In the genomic region with DNA sequence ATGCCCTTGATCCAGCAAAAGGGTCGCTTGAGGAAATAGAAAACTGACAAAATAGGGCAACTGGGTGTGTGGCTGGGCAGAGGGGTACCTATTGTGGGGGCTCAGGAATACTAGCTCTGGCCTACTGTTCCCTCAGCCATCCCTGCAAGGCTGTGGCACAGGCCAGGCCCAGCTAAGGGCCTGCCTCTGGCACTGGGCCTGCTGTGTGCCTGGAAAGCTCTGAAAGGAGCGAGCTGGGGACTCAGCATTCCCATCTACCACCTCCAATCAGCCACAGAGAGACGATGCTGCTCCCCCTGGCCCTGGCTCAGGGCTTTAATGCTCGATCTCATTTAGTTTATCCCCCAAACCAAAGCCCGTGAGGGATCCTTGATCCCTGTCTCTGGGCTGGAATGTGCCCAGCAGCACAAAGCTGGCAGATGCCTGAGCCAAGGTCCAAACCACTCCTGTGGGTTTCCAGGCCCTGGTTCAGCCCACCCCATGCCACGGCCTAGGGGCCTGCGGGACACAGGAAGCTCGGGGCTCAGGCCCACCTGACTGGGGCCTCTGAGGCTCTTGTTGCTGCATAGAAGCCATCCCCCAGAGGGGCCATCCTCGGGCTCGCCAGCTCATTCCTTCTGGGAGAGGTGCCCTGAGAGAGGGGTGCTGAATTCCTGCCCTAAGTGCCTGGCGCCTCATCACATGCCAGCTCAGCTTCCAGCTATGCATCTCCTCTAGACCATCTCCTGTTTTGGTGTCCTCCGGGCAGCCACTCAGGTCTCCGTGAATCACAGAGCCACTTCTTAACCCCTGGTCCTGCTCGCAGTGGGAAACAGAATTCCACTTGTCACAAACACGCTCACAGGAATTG, we compare ENCODE assay signal across 14 cellular contexts. TPM values are rescaled to one million over a fixed set of nuclear protein-coding genes. Genes with fewer than 3 reads are reported as not detected.
DNase-seq lines count a peak whose midpoint lies in the region; ATAC-seq and TF ChIP-seq lines count a peak whose summit lies in the region.
"Had no signal": no experiment of that assay in that cellular context is flagged by ENCODE, and none has a peak within 500 bp of the region (broad histone marks: within the 10 kb centered on the region; RNA-seq: fewer than 3 reads in every experiment).

No MANE protein-coding gene starts in this region.

- H3K4me1 ChIP-seq in SK-N-SH (ENCODE audit: control insufficient read depth in 1 of 2, insufficient read depth in 2 of 2, low read depth in 1 of 2, low read length in 1 of 2) = peaks cover 23% of the 10 kb centered on the region in 2 experiments
- peaks cover 14% of the 10 kb centered on the region for H3K4me1 ChIP-seq in skeletal muscle satellite cell (ENCODE audit: control insufficient read depth, insufficient read depth, low read length)
- H3K4me1 ChIP-seq in upper lobe of right lung = peaks cover 9% of the 10 kb centered on the region
- H3K4me1 ChIP-seq: body of pancreas had no signal

- no peaks in the 10 kb centered on the region for H3K79me2 ChIP-seq in SK-N-SH (ENCODE audit: insufficient read depth)

- H3K27me3 ChIP-seq in SK-N-SH (ENCODE audit: insufficient read depth) (no peaks in the 10 kb centered on the region), skeletal muscle satellite cell (ENCODE audit: control insufficient read depth, insufficient read depth, low read length) (peaks cover 27% of the 10 kb centered on the region), upper lobe of right lung (peaks cover 11% of the 10 kb centered on the region)
- H3K27me3 ChIP-seq: body of pancreas had no signal

- CTCF ChIA-PET in SK-N-SH (lab: Yijun Ruan, JAX) = interaction anchor here (0.7 to 2.4 kb wide), 8 partner anchors 12 to 263 kb away, joined by 3 to 11 read pairs (median 5); no protein-coding TSS in a partner anchor

- H3K9me2 ChIP-seq in SK-N-SH = no peaks in the 10 kb centered on the region

- H3K9me3 ChIP-seq in SK-N-SH (peaks cover 10% of the 10 kb centered on the region), skeletal muscle satellite cell (replicated peaks; ENCODE audit: low read length) (no peaks in the 10 kb centered on the region), upper lobe of right lung (no peaks in the 10 kb centered on the region)
- H3K9me3 ChIP-seq: body of pancreas had no signal

- peak overlapping the region; percentile 47 for H3K4me2 ChIP-seq in SK-N-SH
- H3K4me2 ChIP-seq in skeletal muscle satellite cell (ENCODE audit: low read length) = no peak overlapping the region

- H3K4me3 ChIP-seq in SK-N-SH (ENCODE audit: low read depth in 2 of 2, low read length in 1 of 2) = no peak overlapping the region
- no peak overlapping the region for H3K4me3 ChIP-seq in skeletal muscle satellite cell (ENCODE audit: low read length)
- no peak overlapping the region for H3K4me3 ChIP-seq in upper lobe of right lung
- H3K4me3 ChIP-seq: body of pancreas had no signal

- no peaks in the 10 kb centered on the region for H4K20me1 ChIP-seq in SK-N-SH (ENCODE audit: insufficient read depth)

- intact Hi-C loops in Right ventricle myocardium inferior (cut with DNase I) = loop anchor here (2.0 kb wide), 1 partner anchor 24 kb away; no protein-coding TSS in a partner anchor
- intact Hi-C loops in upper lobe of right lung (cut with DNase I) = no loop called here

- peak; percentile 36 for DNase-seq in GM04504 (ENCODE audit: low read depth)
- DNase-seq in SK-N-SH = peak; percentile 75
- DNase-seq in Right ventricle myocardium inferior (ENCODE audit: missing footprints) = no peak
- no peak for DNase-seq in COLO668 (lab: John Stamatoyannopoulos, UW; ENCODE audit: unreplicated experiment)
- no peak for DNase-seq in SK-N-DZ (ENCODE audit: low spot score)
- DNase-seq in upper lobe of right lung = no peak
- DNase-seq: activated CD4-positive, alpha-beta T cell treated with anti-CD3 and anti-CD28 coated beads for 4 hours; body of pancreas; natural killer cell; NCI-H2171; small intestine; T-helper 1 cell had no signal

- POLR2A ChIA-PET in SK-N-SH (lab: Yijun Ruan, JAX) = interaction anchor here (0.8 to 1.3 kb wide), 2 partner anchors 21 to 56 kb away, joined by 4 to 5 read pairs; partner anchors contain the start of gene PDIA6

- H3K36me3 ChIP-seq in SK-N-SH (replicated peaks in 1 of 2; ENCODE audit: control insufficient read depth in 1 of 2, insufficient read depth in 2 of 2, low read length in 1 of 2) = no peaks in the 10 kb centered on the region
- no peaks in the 10 kb centered on the region for H3K36me3 ChIP-seq in skeletal muscle satellite cell (ENCODE audit: insufficient read depth, low read length)
- no peaks in the 10 kb centered on the region for H3K36me3 ChIP-seq in upper lobe of right lung

- H3K9ac ChIP-seq in SK-N-SH (peak overlapping the region; percentile 49), skeletal muscle satellite cell (ENCODE audit: low read depth, low read length) (peak overlapping the region; percentile 36)

- H3K27ac ChIP-seq in SK-N-SH (ENCODE audit: low read depth in 2 of 2, low read length in 1 of 2) (peak overlapping the region; percentile 71 to 92), upper lobe of right lung (no peak overlapping the region)
- H3K27ac ChIP-seq: body of pancreas had no signal

- peaks cover 16% of the 10 kb centered on the region for H3F3A ChIP-seq in SK-N-SH (replicated peaks; ENCODE audit: insufficient read depth)

- no peak for TF ChIP-seq CTCF in SK-N-SH (IDR thresholded peaks at IDR 0.05)
- TF ChIP-seq CTCF in upper lobe of right lung (IDR thresholded peaks at IDR 0.05) = no peak

- H2AFZ ChIP-seq in SK-N-SH (ENCODE audit: low read depth) = peak overlapping the region; percentile 82; the same call in 1 of the 2 replicates

- peak; percentile 76 for ATAC-seq in Right ventricle myocardium inferior
- no peak for ATAC-seq in HG02973 (IDR thresholded peaks at IDR 0.05; ENCODE audit: unreplicated experiment)
- no peak for ATAC-seq in upper lobe of right lung
- ATAC-seq: body of pancreas, natural killer cell had no signal

- peak in 1 of 2 experiments; percentile 82; a peak in 1 of 4 replicates for TF ChIP-seq EP300 in SK-N-SH (IDR thresholded peaks at IDR 0.05; ENCODE audit: borderline replicate concordance in 1 of 2, low read depth in 1 of 2, low read length in 1 of 2)

- no peak for TF ChIP-seq RAD21 in SK-N-SH (IDR thresholded peaks at IDR 0.05; ENCODE audit: low read length)

- WGBS in SK-N-SH (ENCODE audit: low lambda C conversion rate) = 32% methylated on average over 11 of the region's 15 CpGs

TF ChIP-seq in SK-N-SH, 30 proteins besides CTCF, POLR2A, EP300 and RAD21:
- peak; percentile 74; the same call in 1 of the 2 replicates for TF ChIP-seq FOSL2 (IDR thresholded peaks at IDR 0.05; ENCODE audit: borderline replicate concordance, low read depth)
- TF ChIP-seq NFIC (IDR thresholded peaks at IDR 0.05; ENCODE audit: borderline replicate concordance) = peak; percentile 63
- TF ChIP-seq TCF12 (IDR thresholded peaks at IDR 0.05) = peak; percentile 72; the same call in 1 of the 2 replicates
- TF ChIP-seq SIN3A (IDR thresholded peaks at IDR 0.05; ENCODE audit: borderline replicate concordance, low read depth, low read length) = no peak
- TF ChIP-seq YY1 (IDR thresholded peaks at IDR 0.05; ENCODE audit: low read depth) = no peak
- peak; percentile 82 for TF ChIP-seq JUND (IDR thresholded peaks at IDR 0.05)
- TF ChIP-seq TEAD4 (IDR thresholded peaks at IDR 0.05; ENCODE audit: borderline replicate concordance, insufficient read depth) = peak; percentile 79
- no peak for TF ChIP-seq RFX5 (IDR thresholded peaks at IDR 0.05; ENCODE audit: low read length)
- TF ChIP-seq EZH2phosphoT487 (IDR thresholded peaks at IDR 0.05; ENCODE audit: borderline replicate concordance, low read depth) = no peak
- TF ChIP-seq, protein P1, sequence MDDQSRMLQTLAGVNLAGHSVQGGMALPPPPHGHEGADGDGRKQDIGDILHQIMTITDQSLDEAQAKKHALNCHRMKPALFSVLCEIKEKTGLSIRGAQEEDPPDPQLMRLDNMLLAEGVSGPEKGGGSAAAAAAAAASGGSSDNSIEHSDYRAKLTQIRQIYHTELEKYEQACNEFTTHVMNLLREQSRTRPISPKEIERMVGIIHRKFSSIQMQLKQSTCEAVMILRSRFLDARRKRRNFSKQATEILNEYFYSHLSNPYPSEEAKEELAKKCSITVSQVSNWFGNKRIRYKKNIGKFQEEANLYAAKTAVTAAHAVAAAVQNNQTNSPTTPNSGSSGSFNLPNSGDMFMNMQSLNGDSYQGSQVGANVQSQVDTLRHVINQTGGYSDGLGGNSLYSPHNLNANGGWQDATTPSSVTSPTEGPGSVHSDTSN (IDR thresholded peaks at IDR 0.05) = peak; percentile 36; the same call in 1 of the 2 replicates
- TF ChIP-seq CHD2 (IDR thresholded peaks at IDR 0.05; ENCODE audit: low read length, partially characterized antibody) = no peak
- TF ChIP-seq, protein P2, sequence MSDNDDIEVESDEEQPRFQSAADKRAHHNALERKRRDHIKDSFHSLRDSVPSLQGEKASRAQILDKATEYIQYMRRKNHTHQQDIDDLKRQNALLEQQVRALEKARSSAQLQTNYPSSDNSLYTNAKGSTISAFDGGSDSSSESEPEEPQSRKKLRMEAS (IDR thresholded peaks at IDR 0.05; ENCODE audit: low read depth) = peak; percentile 49; the same call in 1 of the 2 replicates

RNA-seq across cellular contexts. Expression of gene KCNF1, which starts 43.0 kb away (rescaled TPM):
- polyA plus RNA-seq in SK-N-SH (2012; rRNA removed) = 0.16 and 0.23 TPM in 2 replicates
- 0.06 and 0.17 TPM in 2 replicates for polyA plus RNA-seq in SK-N-SH (2012; cell fraction: cytosol; rRNA removed)
- polyA plus RNA-seq in SK-N-SH (2012; cell fraction: nucleus; rRNA removed) = 0.12 and 0.19 TPM in 2 replicates
- total RNA-seq in Right ventricle myocardium inferior = 0.24 TPM
- total RNA-seq in skeletal muscle satellite cell (2012; rRNA removed) = 0.22 TPM in 1 of 2 replicates, not detected in the other
- polyA plus RNA-seq in SK-N-DZ (2014; cell fraction: cytosol; rRNA removed) = not detected in 2 replicates
- polyA plus RNA-seq in SK-N-DZ (2014; cell fraction: nucleus; rRNA removed) = not detected in 2 replicates
- 0.17 TPM for total RNA-seq in upper lobe of right lung
- total RNA-seq: natural killer cell had no signal

RNA-seq across cellular contexts. Expression of gene PDIA6, which starts 56.1 kb away (rescaled TPM):
- polyA plus RNA-seq in SK-N-SH (2012; rRNA removed) = 308 and 325 TPM in 2 replicates
- 403 and 455 TPM in 2 replicates for polyA plus RNA-seq in SK-N-SH (2012; cell fraction: cytosol; rRNA removed)
- polyA plus RNA-seq in SK-N-SH (2012; cell fraction: nucleus; rRNA removed) = 95.0 and 163 TPM in 2 replicates
- 125 TPM for total RNA-seq in Right ventricle myocardium inferior
- total RNA-seq in skeletal muscle satellite cell (2012; rRNA removed) = 250 and 319 TPM in 2 replicates
- polyA plus RNA-seq in SK-N-DZ (2014; cell fraction: cytosol; rRNA removed) = 211 and 220 TPM in 2 replicates
- polyA plus RNA-seq in SK-N-DZ (2014; cell fraction: nucleus; rRNA removed) = 71.4 and 93.1 TPM in 2 replicates
- total RNA-seq in upper lobe of right lung = 180 TPM

Comparison
In these comparisons a context has a peak if more than half of its experiments do, and no peak if none do; other contexts are left out.
1. DNase-seq: peak in GM04504 (single experiment) and SK-N-SH (single experiment); none in Right ventricle myocardium inferior (single experiment), COLO668 (single experiment), SK-N-DZ (single experiment) and upper lobe of right lung (single experiment).